Comparison of ENCODE assay signal across 9 cellular contexts in genomic region chr3:14811733-14812132, GRCh38. TPM values are rescaled to one million over a fixed set of nuclear protein-coding genes. Genes with fewer than 3 reads are reported as not detected.
DNase-seq lines count a peak whose midpoint lies in the region; ATAC-seq and TF ChIP-seq lines count a peak whose summit lies in the region.
"Had no signal": no experiment of that assay in that cellular context is flagged by ENCODE, and none has a peak within 500 bp of the region (broad histone marks: within the 10 kb centered on the region; RNA-seq: fewer than 3 reads in every experiment).

No MANE protein-coding gene starts in this region.

- peak overlapping the region; percentile 82 for H3K4me3 Mint-ChIP-seq in neural crest cell
- H3K4me3 Mint-ChIP-seq: CD8-positive, alpha-beta T cell had no signal

- H3K27ac ChIP-seq in coronary artery (peak overlapping the region; percentile 82 to 87), right atrium auricular region (peak overlapping the region; percentile 79 to 85), upper lobe of left lung (peak overlapping the region; percentile 81 to 92 (median 86))
- no peak overlapping the region for H3K27ac ChIP-seq in effector memory CD4-positive, alpha-beta T cell (ENCODE audit: insufficient read depth, low read length, poor library complexity, severe bottlenecking)

- peaks cover 0 to 25% of the 10 kb centered on the region in 2 donors for H3K4me1 ChIP-seq in right atrium auricular region
- peaks cover 11 to 32% (median 20%) of the 10 kb centered on the region in 4 donors for H3K4me1 ChIP-seq in upper lobe of left lung
- H3K4me1 ChIP-seq in effector memory CD4-positive, alpha-beta T cell (ENCODE audit: control insufficient read depth, insufficient read depth, low read length, poor library complexity, severe bottlenecking): peaks cover 8% of the 10 kb centered on the region

- no peaks in the 10 kb centered on the region for H3K9me3 Mint-ChIP-seq in neural crest cell
- H3K9me3 Mint-ChIP-seq: CD8-positive, alpha-beta T cell had no signal

- TF ChIP-seq EP300 in upper lobe of left lung (IDR thresholded peaks at IDR 0.05): no peak

- WGBS in upper lobe of left lung, 2 donors: 29 to 35% methylated on average over 5 to 6 of the region's 6 CpGs

- DNase-seq in coronary artery (ENCODE audit: low spot score) (no peak), right atrium auricular region (ENCODE audit: low spot score) (no peak), neural crest cell (ENCODE audit: low read depth, low spot score) (no peak), upper lobe of left lung (no peak), anterior cingulate cortex (lab: John Stamatoyannopoulos, UW) (no peak)
- no peak for DNase-seq in effector memory CD4-positive, alpha-beta T cell
- DNase-seq: CD8-positive, alpha-beta T cell; NCI-H446 treated with DMSO at 0.1 percent for 48 hours had no signal

- H3K27ac Mint-ChIP-seq in neural crest cell (ENCODE audit: unreplicated experiment): no peak overlapping the region
- H3K27ac Mint-ChIP-seq: CD8-positive, alpha-beta T cell had no signal

- no peaks in the 10 kb centered on the region for H3K9me3 ChIP-seq in right atrium auricular region
- no peaks in the 10 kb centered on the region for H3K9me3 ChIP-seq in upper lobe of left lung
- H3K9me3 ChIP-seq in effector memory CD4-positive, alpha-beta T cell (ENCODE audit: control insufficient read depth, low read length): no peaks in the 10 kb centered on the region

- H3K4me1 Mint-ChIP-seq in neural crest cell: peaks cover 3% of the 10 kb centered on the region

- ATAC-seq in upper lobe of left lung (ENCODE audit: low FRiP score in 2 of 2) (peak in 1 of 2 donors; percentile 20), GM21423 (IDR thresholded peaks at IDR 0.05; ENCODE audit: unreplicated experiment) (no peak)
- ATAC-seq: CD8-positive, alpha-beta T cell had no signal

- TF ChIP-seq CTCF in coronary artery (IDR thresholded peaks at IDR 0.05) (no peak), right atrium auricular region (IDR thresholded peaks at IDR 0.05) (no peak), neural crest cell (conservative IDR thresholded peaks at IDR 0.05) (no peak), upper lobe of left lung (IDR thresholded peaks at IDR 0.05) (no peak)

- no peaks in the 10 kb centered on the region for H3K36me3 ChIP-seq in right atrium auricular region
- H3K36me3 ChIP-seq in upper lobe of left lung: no peaks in the 10 kb centered on the region
- H3K36me3 ChIP-seq in effector memory CD4-positive, alpha-beta T cell (ENCODE audit: control insufficient read depth, insufficient read depth, low read length): no peaks in the 10 kb centered on the region

- TF ChIP-seq POLR2A in upper lobe of left lung (IDR thresholded peaks at IDR 0.05): no peak

- H3K27me3 ChIP-seq in right atrium auricular region (peaks cover 0 to 3% of the 10 kb centered on the region in 2 donors), upper lobe of left lung (peaks cover 0 to 7% (median 6%) of the 10 kb centered on the region in 4 donors)
- peaks cover 11% of the 10 kb centered on the region for H3K27me3 ChIP-seq in effector memory CD4-positive, alpha-beta T cell (replicated peaks; ENCODE audit: control insufficient read depth, insufficient read depth, low read length, poor library complexity, severe bottlenecking)

- peaks cover 91% of the 10 kb centered on the region for H3K27me3 Mint-ChIP-seq in neural crest cell (ENCODE audit: low read depth)

- H3K36me3 Mint-ChIP-seq in neural crest cell (ENCODE audit: low read depth): no peaks in the 10 kb centered on the region
- H3K36me3 Mint-ChIP-seq: CD8-positive, alpha-beta T cell had no signal

- H3K4me3 ChIP-seq in coronary artery: peak overlapping the region; percentile 80
- peak overlapping the region; percentile 58 to 65 for H3K4me3 ChIP-seq in right atrium auricular region
- peak overlapping the region; percentile 65 to 84 (median 68) for H3K4me3 ChIP-seq in upper lobe of left lung
- no peak overlapping the region for H3K4me3 ChIP-seq in effector memory CD4-positive, alpha-beta T cell (ENCODE audit: insufficient read depth, low read depth, low read length, poor library complexity, severe bottlenecking)

RNA-seq across cellular contexts. Expression of gene FGD5, which starts 7.0 kb away (rescaled TPM):
- total RNA-seq in right atrium auricular region (10 to 100 TPM in 1 of 2 donors, 1 to 10 TPM in 1; 9.6 to 18.8 TPM), neural crest cell (0.27 and 0.61 TPM in 2 replicates), upper lobe of left lung (10 to 100 TPM; 26.8 to 90.4 (median 57.2) TPM)
- total RNA-seq: CD8-positive, alpha-beta T cell had no signal
